In genomic region chr2:172554352-172555271, GRCh38 we compare ENCODE assay signal across 8 cellular contexts. TPM values are rescaled to one million over a fixed set of nuclear protein-coding genes. Genes with fewer than 3 reads are reported as not detected.
DNase-seq lines count a peak whose midpoint lies in the region; ATAC-seq, FAIRE-seq and TF ChIP-seq lines count a peak whose summit lies in the region.

No MANE protein-coding gene starts in this region.

- H3K27me3 ChIP-seq in iPS-15b (ENCODE audit: control insufficient read depth, insufficient read depth, low read length) (no peaks in the 10 kb centered on the region), stomach (no peaks in the 10 kb centered on the region), small intestine (ENCODE audit: control insufficient read depth in 2 of 2, insufficient read depth in 2 of 2, low read length in 2 of 2) (no peaks in the 10 kb centered on the region)

- no peaks in the 10 kb centered on the region for H3K9me3 Mint-ChIP-seq in T-helper 1 cell treated with Interleukin-12 subunit alpha and Interleukin-12 subunit beta and Interleukin-4 antibody, amounts not matched to agents 30 μg/mL and 1 μg/mL, for 36 hours
- H3K9me3 Mint-ChIP-seq in activated CD4-positive, alpha-beta memory T cell treated with anti-CD3 and anti-CD28 coated beads for 36 hours = no peaks in the 10 kb centered on the region

- no peaks in the 10 kb centered on the region for H3K36me3 ChIP-seq in iPS-15b (ENCODE audit: control insufficient read depth, insufficient read depth, low read length)
- peaks cover 0 to under 1% (median 0%) of the 10 kb centered on the region in 4 donors for H3K36me3 ChIP-seq in stomach
- H3K36me3 ChIP-seq in small intestine (ENCODE audit: control insufficient read depth in 2 of 2, insufficient read depth in 2 of 2, low read length in 2 of 2) = no peaks in the 10 kb centered on the region

- ATAC-seq in HG03565 (IDR thresholded peaks at IDR 0.05; ENCODE audit: unreplicated experiment) (no peak), GM21367 (IDR thresholded peaks at IDR 0.05; ENCODE audit: unreplicated experiment) (no peak)

- H3K27ac ChIP-seq in stomach (peak overlapping the region in 4 of 5 donors; percentile 95 to 97 (median 96)), small intestine (ENCODE audit: low read depth in 1 of 2, low read length in 1 of 2) (no peak overlapping the region)

- no peak for TF ChIP-seq EP300 in stomach (IDR thresholded peaks at IDR 0.05)

- H3K9me3 ChIP-seq in iPS-15b (ENCODE audit: control insufficient read depth, insufficient read depth, low read length) (no peaks in the 10 kb centered on the region), stomach (no peaks in the 10 kb centered on the region), small intestine (ENCODE audit: control insufficient read depth, low read depth) (no peaks in the 10 kb centered on the region)

- H3K4me1 ChIP-seq in iPS-15b (ENCODE audit: control insufficient read depth, insufficient read depth, low read length) (peaks cover 39% of the 10 kb centered on the region), stomach (peaks cover 11 to 32% (median 19%) of the 10 kb centered on the region in 4 donors), small intestine (ENCODE audit: control insufficient read depth in 2 of 2, insufficient read depth in 1 of 2, low read depth in 1 of 2, low read length in 1 of 2) (peaks cover 0 to 2% of the 10 kb centered on the region in 2 donors)

- peak overlapping the region; percentile 92 for H3K4me3 ChIP-seq in iPS-15b (ENCODE audit: low read depth, low read length)
- H3K4me3 ChIP-seq in stomach = peak overlapping the region; percentile 82 to 88 (median 86)
- H3K4me3 ChIP-seq in small intestine (ENCODE audit: low read depth in 1 of 2, low read length in 2 of 2) = no peak overlapping the region

- DNase-seq in T-helper 1 cell (no peak), stomach (no peak), small intestine (no peak)
- peak; percentile 21 for DNase-seq in activated CD4-positive, alpha-beta memory T cell treated with anti-CD3 and anti-CD28 coated beads for 36 hours

- no peak for TF ChIP-seq POLR2A in stomach (IDR thresholded peaks at IDR 0.05)

- peaks cover 24% of the 10 kb centered on the region for H3K36me3 Mint-ChIP-seq in T-helper 1 cell treated with Interleukin-12 subunit alpha and Interleukin-12 subunit beta and Interleukin-4 antibody, amounts not matched to agents 30 μg/mL and 1 μg/mL, for 36 hours (ENCODE audit: low read depth)
- peaks cover 5% of the 10 kb centered on the region for H3K36me3 Mint-ChIP-seq in activated CD4-positive, alpha-beta memory T cell treated with anti-CD3 and anti-CD28 coated beads for 36 hours

- peak overlapping the region; percentile 99 for H3K27ac Mint-ChIP-seq in T-helper 1 cell treated with Interleukin-12 subunit alpha and Interleukin-12 subunit beta and Interleukin-4 antibody, amounts not matched to agents 30 μg/mL and 1 μg/mL, for 36 hours
- H3K27ac Mint-ChIP-seq in activated CD4-positive, alpha-beta memory T cell treated with anti-CD3 and anti-CD28 coated beads for 36 hours = no peak overlapping the region

- H3K4me1 Mint-ChIP-seq in T-helper 1 cell treated with Interleukin-12 subunit alpha and Interleukin-12 subunit beta and Interleukin-4 antibody, amounts not matched to agents 30 μg/mL and 1 μg/mL, for 36 hours (ENCODE audit: low read depth) = peaks cover 65% of the 10 kb centered on the region
- H3K4me1 Mint-ChIP-seq in activated CD4-positive, alpha-beta memory T cell treated with anti-CD3 and anti-CD28 coated beads for 36 hours (ENCODE audit: low read depth) = peaks cover 54% of the 10 kb centered on the region

- 55 to 61% (median 59%) methylated on average over 18 of the region's 18 CpGs for WGBS in stomach, 5 donors
- 55 to 64% (median 59%) methylated on average over 18 of the region's 18 CpGs for WGBS in small intestine, 3 donors

- no peaks in the 10 kb centered on the region for H3K27me3 Mint-ChIP-seq in T-helper 1 cell treated with Interleukin-12 subunit alpha and Interleukin-12 subunit beta and Interleukin-4 antibody, amounts not matched to agents 30 μg/mL and 1 μg/mL, for 36 hours (ENCODE audit: low read depth)
- H3K27me3 Mint-ChIP-seq in activated CD4-positive, alpha-beta memory T cell treated with anti-CD3 and anti-CD28 coated beads for 36 hours = peaks cover 6% of the 10 kb centered on the region

- peak overlapping the region; percentile 99 for H3K4me3 Mint-ChIP-seq in T-helper 1 cell treated with Interleukin-12 subunit alpha and Interleukin-12 subunit beta and Interleukin-4 antibody, amounts not matched to agents 30 μg/mL and 1 μg/mL, for 36 hours
- peak overlapping the region; percentile 53 for H3K4me3 Mint-ChIP-seq in activated CD4-positive, alpha-beta memory T cell treated with anti-CD3 and anti-CD28 coated beads for 36 hours

- POLR2A ChIA-PET in activated CD4-positive, alpha-beta memory T cell treated with anti-CD3 and anti-CD28 coated beads for 36 hours (lab: Charles Lee) = interaction anchor here (0.6 to 0.9 kb wide), 3 partner anchors 40 to 661 kb away, joined by 4 to 6 read pairs (median 4); partner anchors contain the start of gene SLC25A12

- TF ChIP-seq CTCF in stomach (IDR thresholded peaks at IDR 0.05) = no peak

- CTCF ChIA-PET in activated CD4-positive, alpha-beta memory T cell treated with anti-CD3 and anti-CD28 coated beads for 36 hours (lab: Charles Lee) = interaction anchor here (0.6 to 1.0 kb wide), 3 partner anchors 13 to 93 kb away, joined by 3 to 5 read pairs (median 3); no protein-coding TSS in a partner anchor

- intact Hi-C loops in activated CD4-positive, alpha-beta memory T cell treated with anti-CD3 and anti-CD28 coated beads for 36 hours (cut with micrococcal nuclease) = loop anchor here (2.0 to 10.0 kb wide), 6 partner anchors 60 to 867 kb away; partner anchors contain the start of genes DLX2, DYNC1I2, HAT1 and ITGA6
- intact Hi-C loops in stomach (cut with DNase I; ENCODE audit: low total_unique reads) = no loop called here

- FAIRE-seq in small intestine (lab: Jason Lieb, UNC) = no peak

- H3K9ac ChIP-seq in iPS-15b (ENCODE audit: low read depth, low read length) = no peak overlapping the region

RNA-seq across cellular contexts. Expression of gene PDK1, which starts 1.3 kb away (rescaled TPM):
- 10 to 100 TPM; 24.7 to 31.6 TPM for total RNA-seq in activated CD4-positive, alpha-beta memory T cell treated with anti-CD3 and anti-CD28 coated beads for 36 hours
- 100 to 1,000 TPM in 1 of 5 donors, 10 to 100 TPM in 3, 1 to 10 TPM in 1; 7.6 to 133 (median 27.2) TPM for total RNA-seq in stomach
- polyA plus RNA-seq in stomach (1 to 10 TPM; 2.8 to 4.1 (median 4.0) TPM), small intestine (1 to 10 TPM; 2.7 to 6.2 (median 3.5) TPM)

Comparison
In these comparisons a context has a peak if more than half of its experiments do, and no peak if none do; other contexts are left out.
1. H3K4me3 ChIP-seq: peak in iPS-15b (single experiment) and stomach (4 of 4); none in small intestine (0 of 2).
2. H3K27ac ChIP-seq: peak in stomach (4 of 5); none in small intestine (0 of 2).